ENCODE assay signal across 11 cellular contexts in the genomic region with DNA sequence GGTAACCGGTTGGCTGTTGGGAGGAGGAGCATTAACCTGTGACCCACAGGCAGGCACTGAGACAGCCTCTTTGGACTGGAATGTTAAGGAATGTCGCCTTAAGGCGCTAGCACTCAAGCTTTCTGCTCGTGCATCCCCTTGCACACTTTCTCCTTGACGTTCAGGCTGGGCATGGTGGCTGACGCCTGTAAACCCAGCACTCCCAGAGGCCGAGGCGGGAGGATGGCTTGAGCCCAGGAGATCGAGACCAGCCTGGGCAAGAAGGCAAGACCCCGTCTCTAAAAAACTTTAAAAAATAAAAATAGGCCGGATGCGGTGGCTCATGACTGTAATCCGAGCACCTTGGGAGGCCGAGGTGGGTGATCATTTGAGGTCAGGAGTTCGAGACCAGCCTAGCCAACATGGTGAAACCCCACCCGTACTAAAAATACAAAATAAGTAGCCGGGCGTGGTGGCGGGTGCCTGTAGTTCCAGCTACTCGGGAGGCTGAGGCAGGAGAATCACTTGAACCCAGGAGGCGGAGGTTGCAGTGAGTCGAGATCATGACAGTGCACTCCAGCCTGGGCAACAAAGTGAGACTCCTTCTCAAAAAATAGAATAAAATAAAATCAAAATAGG. TPM values are rescaled to one million over a fixed set of nuclear protein-coding genes. Genes with fewer than 3 reads are reported as not detected.
DNase-seq lines count a peak whose midpoint lies in the region; ATAC-seq, FAIRE-seq and TF ChIP-seq lines count a peak whose summit lies in the region.
"Had no signal": no experiment of that assay in that cellular context is flagged by ENCODE, and none has a peak within 500 bp of the region (broad histone marks: within the 10 kb centered on the region; RNA-seq: fewer than 3 reads in every experiment).

No MANE protein-coding gene starts in this region.

- peaks cover 13% of the 10 kb centered on the region for H3K36me3 ChIP-seq in ACC112 (ENCODE audit: insufficient read depth, low read length)
- H3K36me3 ChIP-seq in brain microvascular endothelial cell (replicated peaks), result peaks cover 1% of the 10 kb centered on the region
- H3K36me3 ChIP-seq in kidney (ENCODE audit: control insufficient read depth in 1 of 2, insufficient read depth in 2 of 2, low read length in 2 of 2), result peaks cover 5 to 7% of the 10 kb centered on the region in 2 donors

- no peak overlapping the region for H2AFZ ChIP-seq in ACC112 (ENCODE audit: low read length, unreplicated experiment)

- no peaks in the 10 kb centered on the region for H3K36me3 Mint-ChIP-seq in memory B cell

- H3K27ac Mint-ChIP-seq in memory B cell, result no peak overlapping the region

- H3K9me3 ChIP-seq in kidney (ENCODE audit: control insufficient read depth in 1 of 2, low read length in 2 of 2), result no peaks in the 10 kb centered on the region

- peaks cover 94% of the 10 kb centered on the region for H3K79me2 ChIP-seq in ACC112 (ENCODE audit: control insufficient read depth, insufficient read depth, low read length, unreplicated experiment)

- peaks cover 21% of the 10 kb centered on the region for H3K4me1 Mint-ChIP-seq in memory B cell

- TF ChIP-seq CTCF in HL-60 (IDR thresholded peaks at IDR 0.05; ENCODE audit: insufficient read depth, low read length) (no peak), brain microvascular endothelial cell (IDR thresholded peaks at IDR 0.05; ENCODE audit: low read depth, low read length, missing control alignments) (no peak), kidney (IDR thresholded peaks at IDR 0.05; ENCODE audit: borderline replicate concordance, extremely low read depth, insufficient read depth) (no peak)

- FAIRE-seq in kidney (lab: Jason Lieb, UNC), result no peak

- H3K4me3 Mint-ChIP-seq in memory B cell, result peak overlapping the region; percentile 21
- H3K4me3 Mint-ChIP-seq: activated naive CD8-positive, alpha-beta T cell; HFFc6 had no signal

- H3K4me3 ChIP-seq in ACC112 (ENCODE audit: low read depth, low read length), result peak overlapping the region; percentile 92
- H3K4me3 ChIP-seq in HL-60 (replicated peaks; ENCODE audit: insufficient read depth, low read length), result peak overlapping the region; percentile 93; the same call in 1 of the 2 replicates
- peak overlapping the region; percentile 95 for H3K4me3 ChIP-seq in brain microvascular endothelial cell (ENCODE audit: low read depth, low read length)
- H3K4me3 ChIP-seq in kidney (ENCODE audit: low read length in 2 of 2), result peak overlapping the region in 1 of 2 donors; percentile 89

- ATAC-seq in memory B cell (ENCODE audit: low read depth), result no peak
- no peak for ATAC-seq in HG02840 (IDR thresholded peaks at IDR 0.05; ENCODE audit: low FRiP score, unreplicated experiment)
- ATAC-seq: naive thymus-derived CD4-positive, alpha-beta T cell had no signal

- DNase-seq in HL-60 (ENCODE audit: low read depth in 1 of 2, low spot score in 1 of 2) (no peak), brain microvascular endothelial cell (no peak), memory B cell (ENCODE audit: low spot score in 2 of 2) (no peak), kidney (no peak), HT-29 (ENCODE audit: low spot score) (no peak), CD1c-positive myeloid dendritic cell (ENCODE audit: extremely low spot score) (no peak)

- no peaks in the 10 kb centered on the region for H3K27me3 Mint-ChIP-seq in memory B cell
- H3K27me3 Mint-ChIP-seq: activated naive CD8-positive, alpha-beta T cell; naive thymus-derived CD4-positive, alpha-beta T cell had no signal

- intact Hi-C loops in kidney (cut with DNase I), result no loop called here

- H3K27me3 ChIP-seq in ACC112 (ENCODE audit: insufficient read depth, low read length) (no peaks in the 10 kb centered on the region), HL-60 (ENCODE audit: insufficient read depth, poor library complexity, severe bottlenecking) (no peaks in the 10 kb centered on the region), brain microvascular endothelial cell (replicated peaks) (no peaks in the 10 kb centered on the region)

- H3K4me1 ChIP-seq in ACC112 (ENCODE audit: control insufficient read depth, insufficient read depth, low read length, unreplicated experiment) (peaks cover 23% of the 10 kb centered on the region), kidney (ENCODE audit: control insufficient read depth in 1 of 2, insufficient read depth in 1 of 2, low read depth in 1 of 2, low read length in 2 of 2) (peaks cover 0 to 18% of the 10 kb centered on the region in 2 donors)

- no peak overlapping the region for H3K9ac ChIP-seq in kidney (ENCODE audit: low read length in 2 of 2)

- in situ Hi-C loops in brain microvascular endothelial cell (cut with HindIII; ENCODE audit: low pct_ligation_motif_present, low sequenced_read_pairs), result no loop called here

- H3K27ac ChIP-seq in ACC112 (ENCODE audit: low read depth, low read length) (no peak overlapping the region), HL-60 (replicated peaks) (no peak overlapping the region; the same call in 1 of the 2 replicates), brain microvascular endothelial cell (peak overlapping the region; percentile 86), kidney (ENCODE audit: low read depth in 2 of 2, low read length in 2 of 2) (no peak overlapping the region)

- no peaks in the 10 kb centered on the region for H3K9me3 Mint-ChIP-seq in memory B cell
- H3K9me3 Mint-ChIP-seq: HFFc6; naive thymus-derived CD4-positive, alpha-beta T cell had no signal

RNA-seq across cellular contexts. Expression of a gene that starts 1.9 kb away (rescaled TPM):
- 37.3 TPM for total RNA-seq in kidney
- polyA plus RNA-seq in kidney (ENCODE audit: insufficient read depth, low read depth, low replicate concordance), result 16.4 TPM
- total RNA-seq in HT-29 (2014; rRNA removed; shearing (Covaris generic)), result 66.9 and 67.4 TPM in 2 replicates

RNA-seq across cellular contexts. Expression of a gene that starts 9.8 kb away (rescaled TPM):
- total RNA-seq in kidney, result 67.9 TPM
- polyA plus RNA-seq in kidney (ENCODE audit: insufficient read depth, low read depth, low replicate concordance), result 23.0 TPM
- total RNA-seq in HT-29 (2014; rRNA removed; shearing (Covaris generic)), result 72.0 and 78.5 TPM in 2 replicates

RNA-seq across cellular contexts. Expression of a gene that starts 16.4 kb away (rescaled TPM):
- 9.5 TPM for total RNA-seq in kidney
- polyA plus RNA-seq in kidney (ENCODE audit: insufficient read depth, low read depth, low replicate concordance), result 2.0 TPM
- 119 and 127 TPM in 2 replicates for total RNA-seq in HT-29 (2014; rRNA removed; shearing (Covaris generic))

Comparison
In these comparisons a context has a peak if more than half of its experiments do, and no peak if none do; other contexts are left out.
1. RNA of a gene that starts 16.4 kb away (total RNA-seq): 119 to 127 TPM in HT-29; 9.5 TPM in kidney (single experiment); every median in the first group is over 10 times any median in the second.